Comparison of ENCODE assay signal across 11 cellular contexts in genomic region chr10:23910296-23910695, GRCh38.
"Had no signal": no experiment of that assay in that cellular context is flagged by ENCODE, and none has a peak within 500 bp of the region (broad histone marks: within the 10 kb centered on the region; RNA-seq: fewer than 3 reads in every experiment).

No MANE protein-coding gene starts in this region.

- DNase-seq: GM23248, GOT3, H7, H9, HCEC 1CT, HFFc6 had no signal

- H3K4me1 ChIP-seq: HAP-1 had no signal

- H3K4me3 Mint-ChIP-seq: GM23338, H9, HFFc6 had no signal

- H3K4me3 ChIP-seq: GM23248, GM23338, HAP-1 had no signal

- ATAC-seq: GM23338, HCT116 had no signal

- H3K4me1 Mint-ChIP-seq: GM23338, H9 had no signal

- H3K36me3 ChIP-seq: HAP-1 had no signal

- H3K27ac ChIP-seq: GM23248 had no signal

- H3K27ac Mint-ChIP-seq: GM23338, H9, HFFc6 had no signal

- FAIRE-seq: H1, H54 had no signal

- H3K9me3 ChIP-seq: HAP-1 had no signal
